8 cellular contexts compared by ENCODE assay signal in genomic region chr22:17706451-17706900, GRCh38.
DNase-seq lines count a peak whose midpoint lies in the region; ATAC-seq and TF ChIP-seq lines count a peak whose summit lies in the region.

No MANE protein-coding gene starts in this region.

- ATAC-seq in GM21526 (IDR thresholded peaks at IDR 0.05; ENCODE audit: low FRiP score, unreplicated experiment) (peak; percentile 79), IMR-90 (ENCODE audit: low read depth) (peak; percentile 94), memory B cell (ENCODE audit: low read depth) (peak; percentile 91)

- H3K18ac ChIP-seq in IMR-90 (ENCODE audit: low read depth, low read length) = peak overlapping the region; percentile 70; the same call in 1 of the 2 replicates

- peak overlapping the region; percentile 75 for H3K27ac Mint-ChIP-seq in memory B cell

- peak overlapping the region; percentile 92 for H3K4me2 ChIP-seq in IMR-90 (ENCODE audit: low read depth, low read length)

- intact Hi-C loops in IMR-90 (cut with micrococcal nuclease) = no loop called here

- H3K23ac ChIP-seq in IMR-90 (ENCODE audit: low read depth, low read length) = peak overlapping the region; percentile 46; the same call in 1 of the 2 replicates

- H2AK5ac ChIP-seq in IMR-90 (ENCODE audit: low read depth, low read length) = no peak overlapping the region

- peaks cover 2% of the 10 kb centered on the region for H3K36me3 Mint-ChIP-seq in memory B cell

- H3K56ac ChIP-seq in IMR-90 (ENCODE audit: extremely low read depth, insufficient read depth, low read length) = peak overlapping the region; percentile 55

- H3K36me3 ChIP-seq in IMR-90 (ENCODE audit: control insufficient read depth, insufficient read depth, low read length) (peaks cover 9% of the 10 kb centered on the region), duodenal mucosa (ENCODE audit: control insufficient read depth in 1 of 2, insufficient read depth in 2 of 2, low read length in 2 of 2) (peaks cover 0 to 19% of the 10 kb centered on the region in 2 donors)

- TF ChIP-seq CTCF in IMR-90 (conservative IDR thresholded peaks at IDR 0.05; ENCODE audit: low read depth, low read length) (no peak), WI38 (IDR thresholded peaks at IDR 0.05; ENCODE audit: low read depth, low read length) (no peak)

- DNase-seq in Caki2 (ENCODE audit: low read depth) = peak; percentile 98
- DNase-seq in IMR-90 = peak; percentile 93
- DNase-seq in memory B cell (ENCODE audit: low spot score in 2 of 2) = peak in 1 of 2 donors; percentile 7
- DNase-seq in stimulated activated CD8-positive, alpha-beta memory T cell treated with anti-CD3 and anti-CD28 coated beads, Interleukin-7, amount 100 ng/mL, for 4 hours (ENCODE audit: low read depth in 2 of 2) = peak; percentile 13 to 17
- no peak for DNase-seq in middle frontal gyrus (ENCODE audit: extremely low spot score, low spot score)

- H3K9ac ChIP-seq in IMR-90 (ENCODE audit: low read depth, low read length) (peak overlapping the region; percentile 17; the same call in 1 of the 2 replicates), duodenal mucosa (ENCODE audit: low read depth in 1 of 2, low read length in 2 of 2) (peak overlapping the region in 1 of 2 donors; percentile 7)

- no peaks in the 10 kb centered on the region for H3K9me3 ChIP-seq in IMR-90 (ENCODE audit: control insufficient read depth, insufficient read depth, low read length)
- H3K9me3 ChIP-seq in duodenal mucosa (ENCODE audit: control insufficient read depth in 1 of 2, low read length in 2 of 2) = no peaks in the 10 kb centered on the region

- peak overlapping the region; percentile 94 for H2BK5ac ChIP-seq in IMR-90 (ENCODE audit: low read depth, low read length, poor library complexity, severe bottlenecking)

- H4K91ac ChIP-seq in IMR-90 (ENCODE audit: insufficient read depth, low read depth, low read length) = peak overlapping the region; percentile 65; the same call in 1 of the 2 replicates

- no TSS peak for BruUV-seq in IMR-90 (replicated peaks; lab: Mats Ljungman, UMichigan)

- H3K4me1 Mint-ChIP-seq in memory B cell = peaks cover 11% of the 10 kb centered on the region

- 0 out of 2 replicates have a peak, but pooled peaks cover 2% of the 10 kb centered on the region for H3K9me1 ChIP-seq in IMR-90 (ENCODE audit: insufficient read depth, low read length)

- H2BK120ac ChIP-seq in IMR-90 (ENCODE audit: low read depth, low read length) = peak overlapping the region; percentile 43

- H2BK15ac ChIP-seq in IMR-90 (ENCODE audit: low read depth, low read length) = no peak overlapping the region

- no peaks in the 10 kb centered on the region for H3K9me3 Mint-ChIP-seq in memory B cell

- H3K14ac ChIP-seq in IMR-90 (replicated peaks; ENCODE audit: low read depth, low read length) = no peak overlapping the region; the same call in 1 of the 2 replicates

- H4K20me1 ChIP-seq in IMR-90 (ENCODE audit: insufficient read depth, low read length) = no peaks in the 10 kb centered on the region

- peak overlapping the region; percentile 66; the same call in 1 of the 2 replicates for H3K4ac ChIP-seq in IMR-90 (ENCODE audit: low read depth, low read length)

- peak overlapping the region; percentile 1; the same call in 1 of the 2 replicates for H2BK20ac ChIP-seq in IMR-90 (ENCODE audit: low read depth, low read length)

- H2AFZ ChIP-seq in IMR-90 (replicated peaks; ENCODE audit: low read length, poor library complexity) = no peak overlapping the region

- H3K27ac ChIP-seq in IMR-90 (ENCODE audit: insufficient read depth, low read length) (peak overlapping the region; percentile 17; the same call in 1 of the 2 replicates), duodenal mucosa (ENCODE audit: low read depth, low read length) (peak overlapping the region; percentile 17)

- TF ChIP-seq RAD21 in IMR-90 (IDR thresholded peaks at IDR 0.05; ENCODE audit: low read length) = peak; percentile 20; the same call in 1 of the 2 replicates

- no peak overlapping the region for H2AK9ac ChIP-seq in IMR-90 (replicated peaks; ENCODE audit: low read depth, low read length, poor library complexity)

- WGBS in IMR-90 (ENCODE audit: extremely low coverage in 2 of 2, insufficient read length in 1 of 2), 2 experiments = no CpG with 5 or more reads among the region's 5 CpGs

- in situ Hi-C loops in Caki2 (cut with HindIII; ENCODE audit: low pct_unique_long_range_greater_than_20kb, low sequenced_read_pairs) = no loop called here
- in situ Hi-C loops in IMR-90 (cut with MboI; ENCODE audit: low sequenced_read_pairs) = no loop called here

- peaks cover 10 to 33% of the 10 kb centered on the region in 2 experiments; a peak in 3 of 4 replicates for H3K79me1 ChIP-seq in IMR-90 (ENCODE audit: low read depth in 1 of 2, low read length in 2 of 2)

- TF ChIP-seq POLR2A in IMR-90 (IDR thresholded peaks at IDR 0.05; ENCODE audit: low read depth, low read length) = peak; percentile 85

- H3K4me1 ChIP-seq in IMR-90 (ENCODE audit: control insufficient read depth, insufficient read depth, low read length) (peaks cover 4% of the 10 kb centered on the region), duodenal mucosa (ENCODE audit: control insufficient read depth in 1 of 2, insufficient read depth in 2 of 2, low read length in 2 of 2) (peaks cover 6% of the 10 kb centered on the region in 2 donors)

- H4K8ac ChIP-seq in IMR-90 (ENCODE audit: low read depth in 2 of 2, low read length in 2 of 2) = peak overlapping the region; percentile 6 to 84; a peak in 3 of 4 replicates

- peak overlapping the region; percentile 67 for H3K4me3 Mint-ChIP-seq in memory B cell

- CTCF ChIA-PET in IMR-90 (lab: Yijun Ruan, JAX) = interaction anchor here (0.5 to 1.1 kb wide), 2 partner anchors 15 to 148 kb away, joined by 3 read pairs; no protein-coding TSS in a partner anchor

- POLR2A ChIA-PET in IMR-90 (lab: Charles Lee; ENCODE audit: unreplicated experiment) = no interaction called here

- peak overlapping the region; percentile 27; the same call in 1 of the 2 replicates for H4K5ac ChIP-seq in IMR-90 (ENCODE audit: low read depth, low read length)

- H3K4me3 ChIP-seq in IMR-90 (ENCODE audit: insufficient read depth, low read depth, low read length) (peak overlapping the region; percentile 4; the same call in 1 of the 2 replicates), WI38 (ENCODE audit: low read depth, low read length) (peak overlapping the region; percentile 58), duodenal mucosa (ENCODE audit: low read depth in 1 of 2, low read length in 2 of 2) (peak overlapping the region; percentile 33 to 59)

- H3K27me3 Mint-ChIP-seq in memory B cell = no peaks in the 10 kb centered on the region

- H3K27me3 ChIP-seq in IMR-90 (ENCODE audit: control insufficient read depth, insufficient read depth, low read length) (no peaks in the 10 kb centered on the region), duodenal mucosa (ENCODE audit: control insufficient read depth in 1 of 2, insufficient read depth in 2 of 2, low read length in 2 of 2) (no peaks in the 10 kb centered on the region)

- dilution Hi-C loops in IMR-90 (cut with HindIII; ENCODE audit: low sequenced_read_pairs, unreplicated experiment) = no loop called here

TF ChIP-seq in IMR-90, 13 proteins besides CTCF, POLR2A, EP300 and RAD21:
- TF ChIP-seq RFX5 (IDR thresholded peaks at IDR 0.05; ENCODE audit: low read depth, low read length) (no peak), MXI1 (IDR thresholded peaks at IDR 0.05; ENCODE audit: borderline replicate concordance, low read depth, low read length) (0 out of 2 replicates have a peak, but pooled peaks have one; percentile 51), RCOR1 (IDR thresholded peaks at IDR 0.05; ENCODE audit: insufficient replicate concordance, low read length) (no peak), MAZ (IDR thresholded peaks at IDR 0.05; ENCODE audit: borderline replicate concordance, low read depth, low read length) (peak; percentile 69; the same call in 1 of the 2 replicates), NFE2L2 (IDR thresholded peaks at IDR 0.05; ENCODE audit: low read depth, low read length) (peak; percentile 85), BHLHE40 (IDR thresholded peaks at IDR 0.05; ENCODE audit: low read depth, low read length) (no peak), ELK1 (IDR thresholded peaks at IDR 0.05; ENCODE audit: borderline replicate concordance, low read depth, low read length) (no peak), CHD1 (IDR thresholded peaks at IDR 0.05; ENCODE audit: low read depth, low read length) (no peak), MAFK (IDR thresholded peaks at IDR 0.05; ENCODE audit: low read depth, low read length) (peak; percentile 53), FOS (IDR thresholded peaks at IDR 0.05; ENCODE audit: low read depth, low read length) (no peak), USF2 (IDR thresholded peaks at IDR 0.05; ENCODE audit: low read depth, low read length) (peak; percentile 18; the same call in 1 of the 2 replicates)

Comparison
In these comparisons a context has a peak if more than half of its experiments do, and no peak if none do; other contexts are left out.
1. H3K4me3 ChIP-seq: peak in every context shown above with its lines; median percentile 58 in WI38; 46 in duodenal mucosa; 4 in IMR-90.